In the genomic region with DNA sequence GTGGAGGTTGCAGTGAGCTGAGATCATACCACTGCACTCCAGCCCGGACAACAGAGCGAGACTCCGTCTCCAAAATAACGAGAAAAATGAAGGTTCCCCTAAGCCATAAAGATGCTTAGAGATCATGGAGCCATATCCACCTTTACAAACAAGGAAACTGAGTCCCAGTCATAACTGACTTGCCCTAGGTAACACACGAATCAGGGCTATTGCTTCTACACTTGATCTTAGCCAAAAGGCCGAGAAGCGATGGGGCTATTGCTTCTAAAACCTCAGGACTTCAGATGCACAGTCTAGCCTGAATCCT, we compare ENCODE assay signal across 8 cellular contexts. TPM values are rescaled to one million over a fixed set of nuclear protein-coding genes. Genes with fewer than 3 reads are reported as not detected.
DNase-seq lines count a peak whose midpoint lies in the region; ATAC-seq and TF ChIP-seq lines count a peak whose summit lies in the region.

No MANE protein-coding gene starts in this region.

- peaks cover 56% of the 10 kb centered on the region for H3K4me1 Mint-ChIP-seq in neural crest cell

- no peak overlapping the region for H3K27ac Mint-ChIP-seq in neural crest cell (ENCODE audit: unreplicated experiment)

- no peak for ATAC-seq in GM18505 (IDR thresholded peaks at IDR 0.05; ENCODE audit: unreplicated experiment)
- no peak for ATAC-seq in HG02623 (IDR thresholded peaks at IDR 0.05; ENCODE audit: unreplicated experiment)
- no peak for ATAC-seq in HG03135 (IDR thresholded peaks at IDR 0.05; ENCODE audit: unreplicated experiment)

- H3K9me3 Mint-ChIP-seq in neural crest cell: peaks cover 4% of the 10 kb centered on the region

- peak overlapping the region; percentile 74 for H3K4me3 Mint-ChIP-seq in neural crest cell

- DNase-seq in neural crest cell (ENCODE audit: low read depth, low spot score) (no peak), glomerular visceral epithelial cell (ENCODE audit: extremely low spot score) (no peak)

- H3K27me3 Mint-ChIP-seq in neural crest cell (ENCODE audit: low read depth): peaks cover 47% of the 10 kb centered on the region

- H3K36me3 Mint-ChIP-seq in neural crest cell (ENCODE audit: low read depth): peaks cover 2% of the 10 kb centered on the region

- peak overlapping the region; percentile 95 to 99 (median 98) for H3K4me2 ChIP-seq in BLaER1 treated with 17β-estradiol and CSF1 and Interleukin-3, amounts not matched to agents 10 nM and 100 nM
- H3K4me2 ChIP-seq in Loucy (ENCODE audit: low read depth, low read length, poor library complexity, severe bottlenecking): peak overlapping the region; percentile 99

- TF ChIP-seq POLR2A in GM18505 (IDR thresholded peaks at IDR 0.05; ENCODE audit: borderline replicate concordance, extremely low read depth, insufficient read depth, insufficient read length): no peak

- peak overlapping the region; percentile 88 to 98 (median 93) for H3K9ac ChIP-seq in BLaER1 treated with 17β-estradiol and CSF1 and Interleukin-3, amounts not matched to agents 10 nM and 100 nM
- H3K9ac ChIP-seq in Loucy (ENCODE audit: low read depth, low read length, poor library complexity, severe bottlenecking): peak overlapping the region; percentile 97
- H3K9ac ChIP-seq in duodenal mucosa (ENCODE audit: low read depth in 1 of 2, low read length in 2 of 2): peak overlapping the region; percentile 59 to 86

- TF ChIP-seq CTCF in Loucy (conservative IDR thresholded peaks at IDR 0.05; ENCODE audit: low read length): no peak
- no peak for TF ChIP-seq CTCF in neural crest cell (conservative IDR thresholded peaks at IDR 0.05)

- peaks cover 38% of the 10 kb centered on the region for H3K79me2 ChIP-seq in Loucy (ENCODE audit: insufficient read depth, low read length)

- peaks cover 3% of the 10 kb centered on the region for H3F3A ChIP-seq in Loucy (ENCODE audit: low read depth)

- peak overlapping the region; percentile 47 to 98 (median 90) for H3K4me3 ChIP-seq in BLaER1 treated with 17β-estradiol and CSF1 and Interleukin-3, amounts not matched to agents 10 nM and 100 nM
- H3K4me3 ChIP-seq in Loucy (ENCODE audit: low read length, poor library complexity, severe bottlenecking) (peak overlapping the region; percentile 93), duodenal mucosa (ENCODE audit: low read depth in 1 of 2, low read length in 2 of 2) (peak overlapping the region; percentile 50 to 60)

- peak overlapping the region; percentile 44; the same call in 1 of the 2 replicates for H2AFZ ChIP-seq in Loucy (ENCODE audit: low read length)

- peaks cover 13 to 47% (median 38%) of the 10 kb centered on the region in 11 experiments; a peak in 20 of 22 replicates for H3K36me3 ChIP-seq in BLaER1 treated with 17β-estradiol and CSF1 and Interleukin-3, amounts not matched to agents 10 nM and 100 nM
- peaks cover 12% of the 10 kb centered on the region; the same call in 1 of the 2 replicates for H3K36me3 ChIP-seq in Loucy (ENCODE audit: insufficient read depth, low read length)
- H3K36me3 ChIP-seq in duodenal mucosa (ENCODE audit: control insufficient read depth in 1 of 2, insufficient read depth in 2 of 2, low read length in 2 of 2): peaks cover 4 to 13% of the 10 kb centered on the region in 2 donors

- no peaks in the 10 kb centered on the region for H3K9me3 ChIP-seq in BLaER1 treated with 17β-estradiol and CSF1 and Interleukin-3, amounts not matched to agents 10 nM and 100 nM (replicated peaks in 1 of 11)
- H3K9me3 ChIP-seq in Loucy (ENCODE audit: insufficient read depth, low read depth, low read length) (no peaks in the 10 kb centered on the region), duodenal mucosa (ENCODE audit: control insufficient read depth in 1 of 2, low read length in 2 of 2) (no peaks in the 10 kb centered on the region)

- H3K27ac ChIP-seq in BLaER1 treated with 17β-estradiol and CSF1 and Interleukin-3, amounts not matched to agents 10 nM and 100 nM: peak overlapping the region; percentile 90 to 99 (median 97)
- peak overlapping the region; percentile 76 for H3K27ac ChIP-seq in duodenal mucosa (ENCODE audit: low read depth, low read length)

- peaks cover 0 to 37% (median 10%) of the 10 kb centered on the region in 11 experiments; a peak in 10 of 22 replicates for H4K20me1 ChIP-seq in BLaER1 treated with 17β-estradiol and CSF1 and Interleukin-3, amounts not matched to agents 10 nM and 100 nM
- H4K20me1 ChIP-seq in Loucy (ENCODE audit: insufficient read depth, low read length, poor library complexity, severe bottlenecking): peaks cover 4% of the 10 kb centered on the region

- peaks cover 58 to 79% (median 67%) of the 10 kb centered on the region in 10 experiments for H3K4me1 ChIP-seq in BLaER1 treated with 17β-estradiol and CSF1 and Interleukin-3, amounts not matched to agents 10 nM and 100 nM
- H3K4me1 ChIP-seq in Loucy (ENCODE audit: insufficient read depth, low read length, poor library complexity, severe bottlenecking): peaks cover 39% of the 10 kb centered on the region
- H3K4me1 ChIP-seq in duodenal mucosa (ENCODE audit: control insufficient read depth in 1 of 2, insufficient read depth in 2 of 2, low read length in 2 of 2): peaks cover 48 to 57% of the 10 kb centered on the region in 2 donors

- no peaks in the 10 kb centered on the region for H3K27me3 ChIP-seq in BLaER1 treated with 17β-estradiol and CSF1 and Interleukin-3, amounts not matched to agents 10 nM and 100 nM
- H3K27me3 ChIP-seq in Loucy (ENCODE audit: insufficient read depth, low read length, poor library complexity, severe bottlenecking) (no peaks in the 10 kb centered on the region), duodenal mucosa (ENCODE audit: control insufficient read depth in 1 of 2, insufficient read depth in 2 of 2, low read length in 2 of 2) (no peaks in the 10 kb centered on the region)

- H3K9me2 ChIP-seq in Loucy (replicated peaks; ENCODE audit: low read depth, low read length): no peaks in the 10 kb centered on the region

RNA-seq across cellular contexts. Expression of gene DBP, which starts 3.2 kb away (rescaled TPM):
- total RNA-seq in neural crest cell: 4.9 and 5.2 TPM in 2 replicates

RNA-seq across cellular contexts. Expression of gene CA11, which starts 12.0 kb away (rescaled TPM):
- 11.4 and 13.0 TPM in 2 replicates for total RNA-seq in neural crest cell

RNA-seq across cellular contexts. Expression of gene SPHK2, which starts 14.7 kb away (rescaled TPM):
- 48.5 and 50.3 TPM in 2 replicates for total RNA-seq in neural crest cell

RNA-seq across cellular contexts. Expression of gene RPL18, which starts 15.0 kb away (rescaled TPM):
- total RNA-seq in neural crest cell: 1,772 and 1,774 TPM in 2 replicates

RNA-seq across cellular contexts. Expression of gene FAM83E, which starts 19.1 kb away (rescaled TPM):
- total RNA-seq in neural crest cell: 5.9 and 6.1 TPM in 2 replicates
